1 cellular context compared by ENCODE assay signal in genomic region chr5:154086123-154086522, GRCh38.
TF ChIP-seq lines count a peak whose summit lies in the region.

No MANE protein-coding gene starts in this region.

TF ChIP-seq in GM23338, 12 proteins besides CTCF, POLR2A, EP300 and RAD21 (continued from another document):
- TF ChIP-seq ZNF114 (CRISPR knock-in tag; IDR thresholded peaks at IDR 0.05) = no peak
- TF ChIP-seq NANOG (IDR thresholded peaks at IDR 0.05; ENCODE audit: borderline replicate concordance) = no peak
- TF ChIP-seq STAT1 (IDR thresholded peaks at IDR 0.05; ENCODE audit: unreplicated experiment) = no peak
- no peak for TF ChIP-seq EZH2phosphoT487 (IDR thresholded peaks at IDR 0.05; ENCODE audit: unreplicated experiment)
- TF ChIP-seq REST (IDR thresholded peaks at IDR 0.05; ENCODE audit: unreplicated experiment) = no peak
- TF ChIP-seq CREB1 (CRISPR knock-in tag; IDR thresholded peaks at IDR 0.05; ENCODE audit: low read depth) = no peak
- no peak for TF ChIP-seq JUNB (IDR thresholded peaks at IDR 0.05; ENCODE audit: unreplicated experiment)
- no peak for TF ChIP-seq ETS1 (IDR thresholded peaks at IDR 0.05)
- TF ChIP-seq ZNF462 (CRISPR knock-in tag; IDR thresholded peaks at IDR 0.05) = no peak
- TF ChIP-seq ZNF331 (CRISPR knock-in tag; IDR thresholded peaks at IDR 0.05; ENCODE audit: low read depth) = no peak
